Comparison of ENCODE assay signal across 17 cellular contexts in the genomic region with DNA sequence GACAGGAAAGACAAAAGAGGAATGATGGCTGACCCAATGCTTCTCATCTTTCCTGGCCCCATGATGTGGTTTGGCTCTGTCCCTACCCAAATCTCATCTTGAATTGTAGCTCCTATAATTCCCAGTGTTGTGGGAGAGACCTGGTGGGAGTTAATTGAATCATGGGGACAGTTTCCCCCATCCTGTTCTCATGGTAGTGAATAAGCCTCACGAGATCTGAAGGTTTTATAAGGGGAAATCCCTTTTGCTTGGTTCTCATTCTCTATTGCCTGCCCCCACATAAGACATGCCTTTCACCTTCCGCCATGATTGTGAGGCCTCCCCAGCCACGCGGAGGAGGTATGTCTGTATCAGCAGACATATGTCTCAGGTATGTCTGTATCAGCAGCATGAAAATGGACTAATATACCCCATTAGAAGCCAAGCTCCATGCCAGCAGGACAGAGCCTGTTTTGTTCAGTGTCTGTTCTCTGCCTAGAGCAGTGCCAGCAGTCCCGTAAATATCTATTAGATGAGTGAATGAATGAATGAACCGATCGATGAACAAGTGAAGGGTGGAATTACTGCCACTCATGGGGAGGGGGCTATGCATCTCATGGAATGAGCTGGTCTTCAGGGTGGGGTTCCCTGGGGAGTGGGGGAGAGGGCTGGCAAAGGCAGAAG.
"Had no signal": no experiment of that assay in that cellular context is flagged by ENCODE, and none has a peak within 500 bp of the region (broad histone marks: within the 10 kb centered on the region; RNA-seq: fewer than 3 reads in every experiment).

No MANE protein-coding gene starts in this region.

- H3K36me3 ChIP-seq: sigmoid colon had no signal

- H3K27ac Mint-ChIP-seq: activated naive CD4-positive, alpha-beta T cell treated with anti-CD3 and anti-CD28 coated beads for 36 hours; activated T-helper 1 cell treated with anti-CD3 and anti-CD28 coated beads, Interleukin-12 subunit alpha, Interleukin-12 subunit beta, Interleukin-2, Interleukin-4 antibody, amounts not matched to agents 30 ng/mL and 10 ng/mL and 1 ng/mL, durations not matched to agents 14 hours and 24 hours and 36 hours; mesothelial cell of epicardium; T-helper 2 cell treated with Interferon-gamma antibody and Interleukin-4, amounts not matched to agents 5 μg/mL and 100 μg/mL, for 36 hours had no signal

- H3K4me3 ChIP-seq: body of pancreas, lung, sigmoid colon, stomach had no signal

- H3K4me3 Mint-ChIP-seq: activated naive CD4-positive, alpha-beta T cell treated with anti-CD3 and anti-CD28 coated beads for 36 hours; activated T-helper 1 cell treated with anti-CD3 and anti-CD28 coated beads, Interleukin-12 subunit alpha, Interleukin-12 subunit beta, Interleukin-2, Interleukin-4 antibody, amounts not matched to agents 30 ng/mL and 10 ng/mL and 1 ng/mL, durations not matched to agents 14 hours and 24 hours and 36 hours; mesothelial cell of epicardium; nephron; T-helper 2 cell treated with Interferon-gamma antibody and Interleukin-4, amounts not matched to agents 5 μg/mL and 100 μg/mL, for 36 hours; WTC11 had no signal

- H3K27me3 ChIP-seq: body of pancreas, sigmoid colon, stomach had no signal

- H3K27ac ChIP-seq: sigmoid colon, stomach had no signal

- H3K9me3 ChIP-seq: body of pancreas, sigmoid colon, stomach had no signal

- H3K36me3 Mint-ChIP-seq: mesothelial cell of epicardium, WTC11 had no signal

- DNase-seq: activated CD4-positive, alpha-beta T cell treated with anti-CD3 and anti-CD28 coated beads for 48 hours; activated naive CD4-positive, alpha-beta T cell treated with anti-CD3 and anti-CD28 coated beads for 36 hours; body of pancreas; foreskin melanocyte; glutamatergic neuron; hippocampal formation; occipital lobe; sigmoid colon; stimulated activated CD8-positive, alpha-beta memory T cell treated with anti-CD3 and anti-CD28 coated beads, Interleukin-4, amount 100 ng/mL, for 48 hours; stomach; trophoblast cell had no signal

- H3K9me3 Mint-ChIP-seq: activated naive CD4-positive, alpha-beta T cell treated with anti-CD3 and anti-CD28 coated beads for 36 hours; activated T-helper 1 cell treated with anti-CD3 and anti-CD28 coated beads, Interleukin-12 subunit alpha, Interleukin-12 subunit beta, Interleukin-2, Interleukin-4 antibody, amounts not matched to agents 30 ng/mL and 10 ng/mL and 1 ng/mL, durations not matched to agents 14 hours and 24 hours and 36 hours; mesothelial cell of epicardium; nephron; T-helper 2 cell treated with Interferon-gamma antibody and Interleukin-4, amounts not matched to agents 5 μg/mL and 100 μg/mL, for 36 hours; WTC11 had no signal

- ATAC-seq: body of pancreas, WTC11 had no signal
